Comparison of ENCODE assay signal across 26 cellular contexts in the genomic region with DNA sequence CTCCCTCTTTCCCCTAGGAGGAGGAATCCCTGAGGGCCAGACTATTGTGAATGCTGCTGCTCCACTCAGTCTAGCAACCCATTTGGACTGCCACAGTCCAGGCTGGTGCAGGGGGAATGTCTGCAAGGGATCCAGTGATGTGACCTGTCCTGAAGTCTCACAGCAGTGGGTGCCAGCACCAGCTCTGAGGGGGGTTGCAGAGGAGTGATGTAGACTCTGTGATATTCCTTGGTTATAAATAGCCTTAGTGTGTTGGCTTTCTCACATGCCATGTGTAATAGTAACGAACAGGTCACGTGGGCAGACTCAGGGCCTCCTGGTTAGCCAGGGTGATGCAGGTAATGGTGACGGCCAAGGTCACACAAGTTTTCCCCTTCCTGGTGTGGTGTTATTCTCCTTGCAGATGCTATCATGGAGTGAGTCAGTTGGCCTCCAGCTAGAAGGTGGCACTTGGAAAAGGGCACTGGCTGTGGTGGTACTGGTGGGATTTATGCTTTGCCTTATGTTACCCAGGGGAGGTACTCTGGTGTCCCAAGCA.
"Had no signal": no experiment of that assay in that cellular context is flagged by ENCODE, and none has a peak within 500 bp of the region (broad histone marks: within the 10 kb centered on the region; RNA-seq: fewer than 3 reads in every experiment).

No MANE protein-coding gene starts in this region.

- H3K4me1 ChIP-seq: esophagus squamous epithelium, psoas muscle, testis, upper lobe of left lung had no signal

- ATAC-seq: activated CD8-positive, alpha-beta memory T cell treated with anti-CD3 and anti-CD28 coated beads, Interleukin-2, amount 10 ng/mL, durations not matched to agents 7 days and 5 days; left lobe of liver; naive thymus-derived CD8-positive, alpha-beta T cell; right cardiac atrium; stimulated activated memory B cell treated with anti-CD40 and anti-IgM and Interleukin-4, amounts not matched to agents 10 μg/mL and 1 μg/mL and 100 μg/mL, for 72 hours; T-helper 17 cell had no signal

- H3K27me3 Mint-ChIP-seq: activated CD4-positive, alpha-beta memory T cell treated with anti-CD3 and anti-CD28 coated beads for 36 hours; activated CD8-positive, alpha-beta memory T cell treated with anti-CD3 and anti-CD28 coated beads, Interleukin-2, amount 10 ng/mL, durations not matched to agents 7 days and 5 days; activated naive CD4-positive, alpha-beta T cell treated with anti-CD3 and anti-CD28 coated beads, Interleukin-2, amount 10 ng/mL, durations not matched to agents 7 days and 5 days; naive thymus-derived CD8-positive, alpha-beta T cell; stimulated activated memory B cell treated with anti-CD40 and anti-IgM and Interleukin-4, amounts not matched to agents 10 μg/mL and 1 μg/mL and 100 μg/mL, for 72 hours; T-helper 17 cell had no signal

- DNase-seq: activated CD4-positive, alpha-beta memory T cell treated with anti-CD3 and anti-CD28 coated beads for 36 hours; activated CD4-positive, alpha-beta T cell treated with anti-CD3 and anti-CD28 coated beads for 48 hours; activated CD8-positive, alpha-beta memory T cell treated with anti-CD3 and anti-CD28 coated beads, Interleukin-2, amount 10 ng/mL, durations not matched to agents 7 days and 5 days; activated effector memory CD4-positive, alpha-beta T cell treated with anti-CD3 and anti-CD28 coated beads, Interleukin-2, amount 50 U/mL, for 16 hours; activated naive CD4-positive, alpha-beta T cell treated with anti-CD3 and anti-CD28 coated beads, Interleukin-2, amount 10 ng/mL, durations not matched to agents 7 days and 5 days; activated T-cell treated with anti-CD3 and anti-CD28 coated beads for 4 hours; amygdala; cerebellar nuclear complex; esophagus squamous epithelium; head of caudate nucleus; kidney; naive thymus-derived CD8-positive, alpha-beta T cell; ovary; psoas muscle; right cardiac atrium; stimulated activated CD4-positive, alpha-beta T cell treated with anti-CD3 and anti-CD28 coated beads, Interleukin-15, amount 100 ng/mL, for 24 hours; T-helper 17 cell; testis; upper lobe of left lung had no signal

- H3K4me3 ChIP-seq: coronary artery, esophagus squamous epithelium, gastroesophageal sphincter, lung, ovary, psoas muscle, skin epidermis, testis, upper lobe of left lung had no signal

- H3K9me3 ChIP-seq: esophagus squamous epithelium, neutrophil, testis had no signal

- H3K4me1 Mint-ChIP-seq: activated naive CD4-positive, alpha-beta T cell treated with anti-CD3 and anti-CD28 coated beads, Interleukin-2, amount 10 ng/mL, durations not matched to agents 7 days and 5 days had no signal

- H3K27ac ChIP-seq: coronary artery, esophagus squamous epithelium, gastroesophageal sphincter, neutrophil, ovary, psoas muscle, skin epidermis, testis, upper lobe of left lung had no signal

- FAIRE-seq: kidney had no signal

- H3K27ac Mint-ChIP-seq: activated CD4-positive, alpha-beta memory T cell treated with anti-CD3 and anti-CD28 coated beads for 36 hours; activated CD8-positive, alpha-beta memory T cell treated with anti-CD3 and anti-CD28 coated beads, Interleukin-2, amount 10 ng/mL, durations not matched to agents 7 days and 5 days; activated naive CD4-positive, alpha-beta T cell treated with anti-CD3 and anti-CD28 coated beads, Interleukin-2, amount 10 ng/mL, durations not matched to agents 7 days and 5 days; stimulated activated memory B cell treated with anti-CD40 and anti-IgM and Interleukin-4, amounts not matched to agents 10 μg/mL and 1 μg/mL and 100 μg/mL, for 72 hours; T-helper 17 cell had no signal

- H3K4me3 Mint-ChIP-seq: activated CD4-positive, alpha-beta memory T cell treated with anti-CD3 and anti-CD28 coated beads for 36 hours; activated CD8-positive, alpha-beta memory T cell treated with anti-CD3 and anti-CD28 coated beads, Interleukin-2, amount 10 ng/mL, durations not matched to agents 7 days and 5 days; activated naive CD4-positive, alpha-beta T cell treated with anti-CD3 and anti-CD28 coated beads, Interleukin-2, amount 10 ng/mL, durations not matched to agents 7 days and 5 days; naive thymus-derived CD8-positive, alpha-beta T cell; stimulated activated memory B cell treated with anti-CD40 and anti-IgM and Interleukin-4, amounts not matched to agents 10 μg/mL and 1 μg/mL and 100 μg/mL, for 72 hours; T-helper 17 cell had no signal

- H3K36me3 ChIP-seq: neutrophil, ovary had no signal

- H3K27me3 ChIP-seq: esophagus squamous epithelium, gastroesophageal sphincter, neutrophil, ovary, testis, upper lobe of left lung had no signal
